Comparison of ENCODE assay signal across 1 cellular context in genomic region chr9:34322899-34323591, GRCh38.
TF ChIP-seq lines count a peak whose summit lies in the region.

No MANE protein-coding gene starts in this region.

TF ChIP-seq in IMR-90, 13 proteins besides CTCF, POLR2A, EP300 and RAD21:
- no peak for TF ChIP-seq ELK1 (IDR thresholded peaks at IDR 0.05; ENCODE audit: borderline replicate concordance, low read depth, low read length)
- TF ChIP-seq USF2 (IDR thresholded peaks at IDR 0.05; ENCODE audit: low read depth, low read length) = no peak
